In genomic region chr12:70267550-70267949, GRCh38 we compare ENCODE assay signal across 13 cellular contexts. TPM values are rescaled to one million over a fixed set of nuclear protein-coding genes. Genes with fewer than 3 reads are reported as not detected.
DNase-seq lines count a peak whose midpoint lies in the region; ATAC-seq, FAIRE-seq and TF ChIP-seq lines count a peak whose summit lies in the region.
"Had no signal": no experiment of that assay in that cellular context is flagged by ENCODE, and none has a peak within 500 bp of the region (broad histone marks: within the 10 kb centered on the region; RNA-seq: fewer than 3 reads in every experiment).

No MANE protein-coding gene starts in this region.

- no peak for TF ChIP-seq POLR2A in K562 (conservative IDR thresholded peaks at IDR 0.05)
- no peak for TF ChIP-seq POLR2A in H54 (IDR thresholded peaks at IDR 0.05; ENCODE audit: low read depth, low read length)

- in situ Hi-C loops in K562 (cut with MboI): no loop called here

- no peak overlapping the region for H2AFZ ChIP-seq in K562 (ENCODE audit: low read depth, low read length)

- intact Hi-C loops in activated CD4-positive, alpha-beta T cell treated with anti-CD3 and anti-CD28 coated beads, Interleukin-2, amount 10 ng/mL, durations not matched to agents 24 days and 14 days (cut with micrococcal nuclease): no loop called here
- intact Hi-C loops in K562 (cut with micrococcal nuclease): no loop called here

- FAIRE-seq in K562 (lab: Jason Lieb, UNC): peak; percentile 26
- FAIRE-seq in H54 (lab: Jason Lieb, UNC): no peak

- no peaks in the 10 kb centered on the region for H3K9me1 ChIP-seq in K562 (ENCODE audit: control insufficient read depth, insufficient read depth, low read length)

- H3K9me3 Mint-ChIP-seq in activated CD4-positive, alpha-beta T cell treated with anti-CD3 and anti-CD28 coated beads, Interleukin-2, amount 10 ng/mL, durations not matched to agents 24 days and 14 days: no peaks in the 10 kb centered on the region
- H3K9me3 Mint-ChIP-seq in nephron: peaks cover 22% of the 10 kb centered on the region
- H3K9me3 Mint-ChIP-seq: IgD-negative memory B cell, memory B cell had no signal

- TF ChIP-seq CTCF in K562 (IDR thresholded peaks at IDR 0.05 in 2 of 3, conservative IDR thresholded peaks at IDR 0.05 in 1 of 3; ENCODE audit: insufficient read depth in 2 of 3, low read depth in 1 of 3, low read length in 3 of 3) (no peak), nephron (IDR thresholded peaks at IDR 0.05; ENCODE audit: unreplicated experiment in 3 of 3) (no peak)

- CTCF ChIA-PET in K562 (lab: Yijun Ruan, JAX; ENCODE audit: low intra/inter-chr PET ratio): no interaction called here

- H3K36me3 ChIP-seq in K562 (ENCODE audit: control insufficient read depth, insufficient read depth, low read length): no peaks in the 10 kb centered on the region

- H3K27ac Mint-ChIP-seq in activated CD4-positive, alpha-beta T cell treated with anti-CD3 and anti-CD28 coated beads, Interleukin-2, amount 10 ng/mL, durations not matched to agents 24 days and 14 days: peak overlapping the region; percentile 0
- peak overlapping the region; percentile 10 to 76 (median 61) for H3K27ac Mint-ChIP-seq in nephron
- H3K27ac Mint-ChIP-seq: memory B cell had no signal

- no peak for TF ChIP-seq EP300 in K562 (IDR thresholded peaks at IDR 0.05; ENCODE audit: low read length)

- peaks cover 26% of the 10 kb centered on the region for H3K4me1 Mint-ChIP-seq in activated CD4-positive, alpha-beta T cell treated with anti-CD3 and anti-CD28 coated beads, Interleukin-2, amount 10 ng/mL, durations not matched to agents 24 days and 14 days
- peaks cover 40% of the 10 kb centered on the region for H3K4me1 Mint-ChIP-seq in nephron

- H3K9ac ChIP-seq in K562 (ENCODE audit: insufficient read depth in 1 of 2, low read depth in 2 of 2, low read length in 2 of 2): no peak overlapping the region

- H3K79me2 ChIP-seq in K562 (ENCODE audit: control insufficient read depth, insufficient read depth, low read length): peaks cover 100% of the 10 kb centered on the region

- no peak for TF ChIP-seq RAD21 in K562 (CRISPR knock-in tag; conservative IDR thresholded peaks at IDR 0.05 in 1 of 2, IDR thresholded peaks at IDR 0.05 in 1 of 2)

- BruUV-seq in K562 (replicated peaks; lab: Mats Ljungman, UMichigan): no TSS peak

- no peak overlapping the region for H3K4me2 ChIP-seq in K562 (ENCODE audit: insufficient read depth, low read length)

- peaks cover 6% of the 10 kb centered on the region; the same call in 1 of the 2 replicates for H4K20me1 ChIP-seq in K562 (replicated peaks; ENCODE audit: control insufficient read depth, insufficient read depth, low read length)

- no peaks in the 10 kb centered on the region for H3K27me3 Mint-ChIP-seq in activated CD4-positive, alpha-beta T cell treated with anti-CD3 and anti-CD28 coated beads, Interleukin-2, amount 10 ng/mL, durations not matched to agents 24 days and 14 days
- H3K27me3 Mint-ChIP-seq in nephron (ENCODE audit: low read depth): no peaks in the 10 kb centered on the region
- H3K27me3 Mint-ChIP-seq: IgD-negative memory B cell, memory B cell had no signal

- ATAC-seq in K562 (no peak), GM19324 (IDR thresholded peaks at IDR 0.05; ENCODE audit: low FRiP score, unreplicated experiment) (no peak)

- peaks cover 0 to 13% of the 10 kb centered on the region in 2 experiments; a peak in 2 of 5 replicates for H3K4me1 ChIP-seq in K562 (replicated peaks in 1 of 2; ENCODE audit: control insufficient read depth in 2 of 2, insufficient read depth in 2 of 2, low read length in 2 of 2)
- H3K4me1 ChIP-seq: SJCRH30 had no signal

- no peaks in the 10 kb centered on the region for H3K9me3 ChIP-seq in K562 (replicated peaks; ENCODE audit: control insufficient read depth, insufficient read depth, low read depth, low read length)
- H3K9me3 ChIP-seq: SJCRH30 had no signal

- H3K27ac ChIP-seq in K562 (ENCODE audit: extremely low read depth, low read depth, low read length): no peak overlapping the region
- H3K27ac ChIP-seq: SJCRH30 had no signal

- H3K27me3 ChIP-seq in K562 (ENCODE audit: control insufficient read depth in 2 of 2, insufficient read depth in 2 of 2, low read length in 2 of 2): no peaks in the 10 kb centered on the region
- H3K27me3 ChIP-seq: SJCRH30 had no signal

- H3K36me3 Mint-ChIP-seq in activated CD4-positive, alpha-beta T cell treated with anti-CD3 and anti-CD28 coated beads, Interleukin-2, amount 10 ng/mL, durations not matched to agents 24 days and 14 days (ENCODE audit: low read depth): peaks cover 13% of the 10 kb centered on the region
- H3K36me3 Mint-ChIP-seq in nephron (ENCODE audit: low read depth): peaks cover 51% of the 10 kb centered on the region

- POLR2A ChIA-PET in K562 (lab: Yijun Ruan, JAX): no interaction called here

- WGBS in K562 (ENCODE audit: insufficient coverage, low coverage, missing lambda C conversion rate): 76% methylated on average over 1 of the region's 1 CpG

- no peak overlapping the region for H3K4me3 Mint-ChIP-seq in activated CD4-positive, alpha-beta T cell treated with anti-CD3 and anti-CD28 coated beads, Interleukin-2, amount 10 ng/mL, durations not matched to agents 24 days and 14 days
- no peak overlapping the region for H3K4me3 Mint-ChIP-seq in nephron
- H3K4me3 Mint-ChIP-seq: memory B cell had no signal

- DNase-seq in activated CD4-positive, alpha-beta T cell treated with anti-CD3 and anti-CD28 coated beads, Interleukin-2, amount 10 ng/mL, durations not matched to agents 24 days and 14 days: no peak
- DNase-seq in activated CD4-positive, alpha-beta T cell treated with anti-CD3 and anti-CD28 coated beads, Interleukin-2, amount 50 U/mL, for 48 hours: no peak
- DNase-seq in MV-4-11 (lab: John Stamatoyannopoulos, UW): peak; percentile 37
- DNase-seq in K562 (ENCODE audit: extremely low read depth in 1 of 4, low spot score in 3 of 4): no peak
- DNase-seq in H54 (ENCODE audit: insufficient read length, low spot score): no peak
- no peak for DNase-seq in amygdala (lab: John Stamatoyannopoulos, UW)
- DNase-seq: GDM1, hypothalamus, SJCRH30 had no signal

- H3K4me3 ChIP-seq in K562: no peak overlapping the region
- H3K4me3 ChIP-seq: SJCRH30 had no signal

RNA-seq across cellular contexts. Expression of gene CNOT2, which starts 24.3 kb away (rescaled TPM):
- total RNA-seq in activated CD4-positive, alpha-beta T cell treated with anti-CD3 and anti-CD28 coated beads, Interleukin-2, amount 10 ng/mL, durations not matched to agents 24 days and 14 days: 65.6 and 74.4 TPM in 2 replicates
- total RNA-seq in K562 (2011; cell fraction: chromatin; rRNA removed; ENCODE audit: low replicate concordance): 99.7 and 318 TPM in 2 replicates
- total RNA-seq in K562 (2011; cell fraction: nucleolus; rRNA removed): 47.2 and 79.5 TPM in 2 replicates
- total RNA-seq in K562 (2011; cell fraction: nucleoplasm; rRNA removed): 139 and 176 TPM in 2 replicates
- total RNA-seq in K562 (2014; rRNA removed): 61.0 and 79.3 TPM in 2 replicates
- 103 and 111 TPM in 2 replicates for total RNA-seq in K562 (2014; rRNA removed; fragmentation: Illumina TruSeq; extraction: Trizol)
- total RNA-seq in K562 (2015; rRNA removed; fragmentation: Illumina TruSeq; extraction: Trizol): 114 and 119 TPM in 2 replicates
- 52.0 and 54.0 TPM in 2 replicates for total RNA-seq in K562 (2021)
- polyA plus RNA-seq in K562 (2011; rRNA removed): 84.4 and 92.1 TPM in 2 replicates
- polyA plus RNA-seq in K562 (2011; cell fraction: cytosol; rRNA removed): 55.0 and 71.0 TPM in 2 replicates
- 123 and 160 TPM in 2 replicates for polyA plus RNA-seq in K562 (2011; cell fraction: nucleus; rRNA removed)
- polyA plus RNA-seq in K562 (2012): 40.4 and 71.9 TPM in 2 replicates
- 92.3 and 99.3 TPM in 2 replicates for polyA plus RNA-seq in K562 (2014; fragmentation: Illumina TruSeq; extraction: Trizol)
- polyA plus RNA-seq in K562 (2014; fragmentation: Nextera tagmentation; extraction: Ambion mirVana): 10 to 100 TPM; 43.6 to 84.4 TPM
- 65.5 and 77.0 TPM in 2 replicates for polyA plus RNA-seq in K562 (2014; rRNA removed)
- polyA minus RNA-seq in K562 (2011; rRNA and poly(A)+ RNA removed): 201 and 217 TPM in 2 replicates
- polyA minus RNA-seq in K562 (2011; cell fraction: cytosol; rRNA and poly(A)+ RNA removed): 41.4 and 49.8 TPM in 2 replicates
- polyA minus RNA-seq in K562 (2011; cell fraction: nucleus; rRNA and poly(A)+ RNA removed): 170 and 393 TPM in 2 replicates
